Comparison of ENCODE assay signal across 8 cellular contexts in genomic region chr2:206275274-206276160, GRCh38. TPM values are rescaled to one million over a fixed set of nuclear protein-coding genes. Genes with fewer than 3 reads are reported as not detected.
A peak's percentile ranks its signal among the peaks of the same experiment; 100 is the strongest.
DNase-seq lines count a peak whose midpoint lies in the region; ATAC-seq and TF ChIP-seq lines count a peak whose summit lies in the region.

No MANE protein-coding gene starts in this region.

- H4K20me1 ChIP-seq in osteoblast (ENCODE audit: insufficient read depth, low read length): no peaks in the 10 kb centered on the region

- H3K27me3 ChIP-seq in foreskin keratinocyte: peaks cover 78% of the 10 kb centered on the region
- H3K27me3 ChIP-seq in osteoblast (ENCODE audit: insufficient read depth, low read length): peaks cover 52% of the 10 kb centered on the region

- DNase-seq in NCI-H1436 (lab: John Stamatoyannopoulos, UW) (peak; percentile 14), NCI-H1436 treated with DMSO at 0.1 percent for 48 hours (lab: John Stamatoyannopoulos, UW) (no peak), HuH-7 (ENCODE audit: low spot score) (peak; percentile 38), WTC11 (ENCODE audit: low spot score) (no peak), foreskin keratinocyte (peak in 1 of 2 donors; percentile 35), osteoblast (ENCODE audit: insufficient read length, low spot score, missing footprints) (peak; percentile 90), globus pallidus (ENCODE audit: low spot score) (no peak)

- CTCF ChIA-PET in WTC11 (lab: Charles Lee): interaction anchor here (0.6 kb wide), 1 partner anchor 48 kb away, joined by 3 read pairs; no protein-coding TSS in a partner anchor

- no peaks in the 10 kb centered on the region for H3K36me3 Mint-ChIP-seq in WTC11

- H3K79me2 ChIP-seq in osteoblast (ENCODE audit: insufficient read depth, low read length): peaks cover 4% of the 10 kb centered on the region

- peak overlapping the region; percentile 67 for H3K4me2 ChIP-seq in osteoblast (ENCODE audit: insufficient read depth, low read length)

- no peaks in the 10 kb centered on the region for H3K9me3 ChIP-seq in osteoblast (ENCODE audit: low read depth, low read length)

- peak overlapping the region; percentile 91 for H3K4me3 Mint-ChIP-seq in WTC11

- ATAC-seq in GM21529 (IDR thresholded peaks at IDR 0.05; ENCODE audit: unreplicated experiment) (peak; percentile 34), WTC11 (no peak; the same call in 1 of the 2 replicates), foreskin keratinocyte (peak; percentile 19)

- H3K36me3 ChIP-seq in osteoblast (ENCODE audit: insufficient read depth, low read length): no peaks in the 10 kb centered on the region

- H2AFZ ChIP-seq in osteoblast (ENCODE audit: low read length): peak overlapping the region; percentile 40

- peaks cover 7% of the 10 kb centered on the region for H3K4me1 ChIP-seq in foreskin keratinocyte
- H3K4me1 ChIP-seq in osteoblast (ENCODE audit: insufficient read depth, low read length): no peaks in the 10 kb centered on the region

- TF ChIP-seq CTCF in WTC11 (IDR thresholded peaks at IDR 0.05) (no peak), foreskin keratinocyte (conservative IDR thresholded peaks at IDR 0.05) (no peak), osteoblast (IDR thresholded peaks at IDR 0.05; ENCODE audit: extremely low read depth, low read depth, low read length) (no peak)

- peak overlapping the region; percentile 96 for H3K27ac Mint-ChIP-seq in WTC11

- H3K27ac ChIP-seq in foreskin keratinocyte (peak overlapping the region; percentile 24), osteoblast (ENCODE audit: low read depth, low read length) (peak overlapping the region; percentile 10)

- peaks cover 52% of the 10 kb centered on the region for H3K27me3 Mint-ChIP-seq in WTC11 (ENCODE audit: low read depth)

- H3K4me1 Mint-ChIP-seq in WTC11: peaks cover 42% of the 10 kb centered on the region

- POLR2A ChIA-PET in WTC11 (lab: Charles Lee): interaction anchor here (0.6 kb wide), 2 partner anchors 62 to 116 kb away, joined by 3 read pairs; partner anchors contain the start of gene NDUFS1

- H3K9me3 Mint-ChIP-seq in WTC11: no peaks in the 10 kb centered on the region

- H3K4me3 ChIP-seq in osteoblast (ENCODE audit: insufficient read depth, low read length): peak overlapping the region; percentile 76

TF ChIP-seq in WTC11, 78 proteins besides CTCF, POLR2A, EP300 and RAD21:
- TF ChIP-seq ZBTB43 (CRISPR knock-in tag; IDR thresholded peaks at IDR 0.05) (peak; percentile 29; the same call in 1 of the 2 replicates), FOXK1 (CRISPR knock-in tag; IDR thresholded peaks at IDR 0.05) (0 out of 2 replicates have a peak, but pooled peaks have one; percentile 3), ZNF219 (CRISPR knock-in tag; IDR thresholded peaks at IDR 0.05; ENCODE audit: borderline replicate concordance) (no peak)

RNA-seq across cellular contexts. Expression of gene ZDBF2, which starts 1.1 kb away (rescaled TPM):
- 15.6 to 16.1 TPM (median 16.0 TPM) in 3 replicates for total RNA-seq in WTC11 (2021)
- total RNA-seq in foreskin keratinocyte: 4.0 and 5.2 TPM in 2 replicates
- 0.31 and 0.33 TPM in 2 replicates for polyA plus RNA-seq in foreskin keratinocyte
- 9.1 and 12.7 TPM in 2 replicates for total RNA-seq in osteoblast

Comparison
In these comparisons a context has a peak if more than half of its experiments do, and no peak if none do; other contexts are left out.
1. DNase-seq: peak in NCI-H1436 (single experiment), HuH-7 (single experiment) and osteoblast (single experiment); none in NCI-H1436 treated with DMSO at 0.1 percent for 48 hours (single experiment), WTC11 (single experiment) and globus pallidus (single experiment).